8 cellular contexts compared by ENCODE assay signal in the genomic region with DNA sequence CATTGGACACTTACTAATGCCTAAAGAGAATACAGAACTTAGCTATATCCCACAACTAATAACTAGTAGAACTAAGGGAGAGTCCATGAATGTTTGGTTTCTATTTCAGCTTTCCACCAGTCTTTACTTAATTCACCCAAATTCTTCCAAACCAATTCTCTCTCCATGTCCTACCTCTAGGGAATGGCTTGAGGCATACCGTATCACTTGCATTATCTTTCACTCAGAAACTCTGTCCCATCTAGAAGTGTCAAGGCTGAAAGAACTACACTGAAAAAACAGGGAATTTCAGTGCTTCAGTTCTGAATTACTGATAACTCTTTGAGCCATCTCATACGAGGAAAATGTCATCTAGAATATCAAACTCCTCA. TPM values are rescaled to one million over a fixed set of nuclear protein-coding genes. Genes with fewer than 3 reads are reported as not detected.
DNase-seq lines count a peak whose midpoint lies in the region; ATAC-seq and TF ChIP-seq lines count a peak whose summit lies in the region.

No MANE protein-coding gene starts in this region.

- peak; percentile 6 for DNase-seq in COLO829 (ENCODE audit: low spot score)
- no peak for DNase-seq in effector memory CD8-positive, alpha-beta T cell
- no peak for DNase-seq in neural crest cell (ENCODE audit: low read depth, low spot score)
- no peak for DNase-seq in UCSD-AML1 (lab: John Stamatoyannopoulos, UW; ENCODE audit: unreplicated experiment)
- no peak for DNase-seq in germinal center (ENCODE audit: low spot score)
- no peak for DNase-seq in NOMO-1 treated with DMSO at 0.1 percent for 48 hours (lab: John Stamatoyannopoulos, UW; ENCODE audit: unreplicated experiment)
- DNase-seq in NCI-H446 (lab: John Stamatoyannopoulos, UW) = no peak

- H3K4me1 Mint-ChIP-seq in effector memory CD8-positive, alpha-beta T cell (ENCODE audit: low read depth in 2 of 2) = peaks cover 22 to 38% of the 10 kb centered on the region in 2 donors
- H3K4me1 Mint-ChIP-seq in neural crest cell = peaks cover 35% of the 10 kb centered on the region

- peaks cover 2% of the 10 kb centered on the region for H3K36me3 ChIP-seq in KOPT-K1 (ENCODE audit: insufficient read depth, low read length)

- peak overlapping the region; percentile 94 to 95 for H3K27ac Mint-ChIP-seq in effector memory CD8-positive, alpha-beta T cell
- H3K27ac Mint-ChIP-seq in neural crest cell (ENCODE audit: unreplicated experiment) = peak overlapping the region; percentile 96

- peaks cover 26% of the 10 kb centered on the region for H3K36me3 Mint-ChIP-seq in effector memory CD8-positive, alpha-beta T cell (ENCODE audit: insufficient read depth)
- H3K36me3 Mint-ChIP-seq in neural crest cell (ENCODE audit: low read depth) = peaks cover 17% of the 10 kb centered on the region

- H3K27me3 Mint-ChIP-seq in effector memory CD8-positive, alpha-beta T cell = no peaks in the 10 kb centered on the region
- no peaks in the 10 kb centered on the region for H3K27me3 Mint-ChIP-seq in neural crest cell (ENCODE audit: low read depth)

- TF ChIP-seq CTCF in neural crest cell (conservative IDR thresholded peaks at IDR 0.05) = no peak

- no peaks in the 10 kb centered on the region for H3K9me3 ChIP-seq in KOPT-K1 (ENCODE audit: insufficient read depth, low read length, poor library complexity, severe bottlenecking)

- H3K9me3 Mint-ChIP-seq in effector memory CD8-positive, alpha-beta T cell = no peaks in the 10 kb centered on the region
- H3K9me3 Mint-ChIP-seq in neural crest cell = peaks cover 8% of the 10 kb centered on the region

- peak overlapping the region; percentile 87 to 96 for H3K4me3 Mint-ChIP-seq in effector memory CD8-positive, alpha-beta T cell
- H3K4me3 Mint-ChIP-seq in neural crest cell = peak overlapping the region; percentile 89

- H3K27ac ChIP-seq in KOPT-K1 (ENCODE audit: low read depth, low read length, poor library complexity, severe bottlenecking) = peak overlapping the region; percentile 75

- ATAC-seq in effector memory CD8-positive, alpha-beta T cell (replicated peaks) = no peak

RNA-seq across cellular contexts. Expression of a gene that starts 0.8 kb away (rescaled TPM):
- 21.7 and 23.3 TPM in 2 replicates for total RNA-seq in neural crest cell
